ENCODE assay signal across 13 cellular contexts in the genomic region with DNA sequence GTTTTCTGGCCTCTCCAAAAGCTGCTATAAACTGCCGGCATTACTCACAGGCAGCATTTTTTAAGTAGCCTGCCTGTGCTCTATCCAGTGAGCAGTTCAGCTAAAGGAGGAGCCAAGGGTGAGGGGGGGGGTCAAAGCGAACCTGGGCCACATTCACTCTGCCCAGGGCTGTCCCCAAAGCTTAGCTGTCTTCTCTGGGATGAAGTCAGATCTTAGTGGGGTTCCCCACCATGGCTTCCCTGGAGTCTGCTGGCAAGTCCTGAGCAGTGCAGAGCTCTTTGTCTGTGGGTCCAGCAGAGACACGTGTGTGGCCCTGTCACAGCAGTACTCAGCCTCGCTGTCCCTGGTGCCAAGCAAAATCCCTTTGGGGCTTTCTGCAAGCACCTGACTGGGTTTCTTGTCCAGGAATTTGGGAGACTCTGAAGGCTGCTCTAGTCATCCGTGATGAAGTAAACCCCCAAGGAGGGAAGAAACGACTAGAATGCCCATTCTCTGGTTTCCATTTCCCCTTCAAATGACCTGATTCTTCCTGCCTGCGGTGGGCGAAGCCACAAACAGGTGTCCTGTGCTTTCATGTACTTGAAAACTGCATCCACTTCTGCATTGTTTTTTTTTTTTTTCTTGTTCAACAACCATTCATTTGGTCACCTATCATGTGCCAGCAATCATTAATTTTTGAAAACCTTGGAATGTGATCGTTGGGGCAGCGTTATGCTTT. TPM values are rescaled to one million over a fixed set of nuclear protein-coding genes. Genes with fewer than 3 reads are reported as not detected.
DNase-seq lines count a peak whose midpoint lies in the region; ATAC-seq, FAIRE-seq and TF ChIP-seq lines count a peak whose summit lies in the region.
"Had no signal": no experiment of that assay in that cellular context is flagged by ENCODE, and none has a peak within 500 bp of the region (broad histone marks: within the 10 kb centered on the region; RNA-seq: fewer than 3 reads in every experiment).

No MANE protein-coding gene starts in this region.

- DNase-seq in mammary epithelial cell (no peak), MCF 10A (ENCODE audit: unreplicated experiment) (no peak), GM12878 (ENCODE audit: low read depth, low spot score) (no peak), upper lobe of right lung (no peak), GM20000 (ENCODE audit: low spot score) (no peak), transverse colon (no peak)
- DNase-seq in activated CD4-positive, alpha-beta T cell treated with anti-CD3 and anti-CD28 coated beads, Interleukin-2, amount 50 U/mL, for 1 hour: no peak
- DNase-seq: activated T-cell treated with anti-CD3 and anti-CD28 coated beads, Interleukin-2, amount 50 U/mL, for 24 hours; T-helper 1 cell had no signal

- peak overlapping the region; percentile 29 for H2AFZ ChIP-seq in mammary epithelial cell (ENCODE audit: low read depth, low read length)
- H2AFZ ChIP-seq in GM12878 (ENCODE audit: control insufficient read depth, low read depth, low read length): no peak overlapping the region

- H3K27ac Mint-ChIP-seq in MCF 10A (ENCODE audit: low read depth, unreplicated experiment): no peak overlapping the region
- H3K27ac Mint-ChIP-seq: activated T-cell treated with anti-CD3 and anti-CD28 coated beads, Interleukin-2, amount 50 U/mL, for 24 hours had no signal

- POLR2A ChIA-PET in MCF 10A (lab: Yijun Ruan, JAX): interaction anchor here (1.7 to 2.6 kb wide), 2 partner anchors 10 to 14 kb away, joined by 7 to 9 read pairs; no protein-coding TSS in a partner anchor
- POLR2A ChIA-PET in GM12878 (lab: Charles Lee): no interaction called here

- intact Hi-C loops in mammary epithelial cell (cut with micrococcal nuclease) (no loop called here), MCF 10A (cut with micrococcal nuclease) (no loop called here), GM12878 (cut with micrococcal nuclease; ENCODE audit: unreplicated experiment) (no loop called here), upper lobe of right lung (cut with DNase I) (no loop called here), transverse colon (cut with DNase I; ENCODE audit: low total_unique reads) (no loop called here)

- no peak overlapping the region for H3K4me3 Mint-ChIP-seq in MCF 10A (ENCODE audit: unreplicated experiment)
- H3K4me3 Mint-ChIP-seq: activated T-cell treated with anti-CD3 and anti-CD28 coated beads, Interleukin-2, amount 50 U/mL, for 24 hours had no signal

- H3K9me3 ChIP-seq in mammary epithelial cell (replicated peaks; ENCODE audit: insufficient read depth, low read length) (no peaks in the 10 kb centered on the region), GM12878 (replicated peaks; ENCODE audit: control insufficient read depth, insufficient read depth, low read length) (no peaks in the 10 kb centered on the region), upper lobe of right lung (no peaks in the 10 kb centered on the region), transverse colon (no peaks in the 10 kb centered on the region)

- H3K27ac ChIP-seq in mammary epithelial cell (ENCODE audit: insufficient read depth, low read depth, low read length): no peak overlapping the region
- H3K27ac ChIP-seq in GM12878 (ENCODE audit: control insufficient read depth, insufficient read depth): no peak overlapping the region
- peak overlapping the region; percentile 44 for H3K27ac ChIP-seq in upper lobe of right lung
- H3K27ac ChIP-seq in transverse colon: no peak overlapping the region

- H3K79me2 ChIP-seq in mammary epithelial cell (ENCODE audit: insufficient read depth, low read length): no peaks in the 10 kb centered on the region
- H3K79me2 ChIP-seq in GM12878 (ENCODE audit: control insufficient read depth, insufficient read depth, low read length): no peaks in the 10 kb centered on the region

- CTCF ChIA-PET in mammary epithelial cell (lab: Charles Lee; ENCODE audit: low non-redundant PET): no interaction called here
- CTCF ChIA-PET in MCF 10A (lab: Yijun Ruan, JAX): interaction anchor here (0.8 to 13.1 kb wide), 5 partner anchors 9 to 57 kb away, joined by 3 to 598 read pairs (median 14); a partner anchor contains a TSS
- CTCF ChIA-PET in GM12878 (lab: Yijun Ruan, JAX): interaction anchor here (1.0 to 10.8 kb wide), 6 partner anchors 9 to 63 kb away, joined by 3 to 480 read pairs (median 6); no protein-coding TSS in a partner anchor

- dilution Hi-C loops in mammary epithelial cell (cut with HindIII; ENCODE audit: low sequenced_read_pairs): loop anchor here (5.0 to 25.0 kb wide), 2 partner anchors 54 to 844 kb away; no protein-coding TSS in a partner anchor

- H3K4me2 ChIP-seq in mammary epithelial cell (ENCODE audit: insufficient read depth, low read depth, low read length) (no peak overlapping the region), GM12878 (ENCODE audit: control insufficient read depth, insufficient read depth) (no peak overlapping the region)

- H4K20me1 ChIP-seq in mammary epithelial cell (ENCODE audit: insufficient read depth, low read length): no peaks in the 10 kb centered on the region
- H4K20me1 ChIP-seq in GM12878 (ENCODE audit: control insufficient read depth, insufficient read depth): no peaks in the 10 kb centered on the region

- peaks cover 15% of the 10 kb centered on the region for H3K4me1 Mint-ChIP-seq in MCF 10A (ENCODE audit: insufficient read depth, unreplicated experiment)

- FAIRE-seq in GM12878 (lab: Jason Lieb, UNC): peak; percentile 62
- FAIRE-seq: colon had no signal

- H3K9ac ChIP-seq in mammary epithelial cell (ENCODE audit: insufficient read depth, low read length) (no peak overlapping the region), GM12878 (ENCODE audit: control insufficient read depth, insufficient read depth, low read length) (no peak overlapping the region)

- TF ChIP-seq POLR2A in GM12878 (IDR thresholded peaks at IDR 0.05; ENCODE audit: low read depth, low read length) (no peak), transverse colon (IDR thresholded peaks at IDR 0.05) (no peak)

- no peak for TF ChIP-seq RAD21 in GM12878 (IDR thresholded peaks at IDR 0.05; ENCODE audit: insufficient read depth, low read depth, low read length)

- H3K4me1 ChIP-seq in mammary epithelial cell (ENCODE audit: insufficient read depth, low read length): peaks cover 26% of the 10 kb centered on the region
- peaks cover 6% of the 10 kb centered on the region for H3K4me1 ChIP-seq in GM12878 (ENCODE audit: control insufficient read depth, insufficient read depth, low read length)
- H3K4me1 ChIP-seq in upper lobe of right lung: peaks cover 43% of the 10 kb centered on the region
- peaks cover 6 to 32% (median 11%) of the 10 kb centered on the region in 4 donors for H3K4me1 ChIP-seq in transverse colon

- no TSS peak for BruUV-seq in mammary epithelial cell (replicated peaks; lab: Mats Ljungman, UMichigan)
- no TSS peak for BruUV-seq in MCF 10A (replicated peaks; lab: Mats Ljungman, UMichigan)
- BruUV-seq in GM12878 (replicated peaks; lab: Mats Ljungman, UMichigan): no TSS peak

- 41% methylated on average over 10 of the region's 10 CpGs for WGBS in mammary epithelial cell (ENCODE audit: low coverage, missing lambda C conversion rate)
- 17% methylated on average over 10 of the region's 10 CpGs for WGBS in GM12878 (ENCODE audit: insufficient coverage, insufficient replicate concordance, low lambda C conversion rate, missing lambda C conversion rate)
- 57 to 63% methylated on average over 4 to 10 of the region's 10 CpGs for WGBS in transverse colon (ENCODE audit: low coverage in 1 of 2), 2 donors

- SMC1A ChIA-PET in GM12878 (lab: Charles Lee; ENCODE audit: uncharacterized antibody, unreplicated experiment): interaction anchor here (1.2 to 12.3 kb wide), 3 partner anchors 11 to 59 kb away, joined by 4 to 249 read pairs (median 6); no protein-coding TSS in a partner anchor

- H3K36me3 ChIP-seq in mammary epithelial cell (ENCODE audit: insufficient read depth, low read length): no peaks in the 10 kb centered on the region
- no peaks in the 10 kb centered on the region for H3K36me3 ChIP-seq in GM12878 (ENCODE audit: control insufficient read depth in 2 of 2, insufficient read depth in 2 of 2, low read length in 1 of 2)
- no peaks in the 10 kb centered on the region for H3K36me3 ChIP-seq in upper lobe of right lung
- no peaks in the 10 kb centered on the region for H3K36me3 ChIP-seq in transverse colon

- no peaks in the 10 kb centered on the region for H3K9me3 Mint-ChIP-seq in MCF 10A (ENCODE audit: unreplicated experiment)
- H3K9me3 Mint-ChIP-seq: activated T-cell treated with anti-CD3 and anti-CD28 coated beads, Interleukin-2, amount 50 U/mL, for 24 hours had no signal

- in situ Hi-C loops in mammary epithelial cell (cut with MboI; ENCODE audit: low sequenced_read_pairs in 2 of 2): loop anchor here (5.0 to 25.0 kb wide), 4 partner anchors 219 to 844 kb away; no protein-coding TSS in a partner anchor
- in situ Hi-C loops in GM12878 (cut with MboI): no loop called here
- in situ Hi-C loops in transverse colon (cut with MboI; ENCODE audit: low pct_ligation_motif_present in 1 of 4, low pct_unique_long_range_greater_than_20kb in 1 of 4, low sequenced_read_pairs in 3 of 4): loop anchor here in 2 of 4 donors (25.0 kb wide), 1 partner anchor 444 kb away; no protein-coding TSS in a partner anchor

- no peaks in the 10 kb centered on the region for H3K36me3 Mint-ChIP-seq in MCF 10A (ENCODE audit: insufficient read depth, unreplicated experiment)

- H3K4me3 ChIP-seq in mammary epithelial cell (replicated peaks in 1 of 3; ENCODE audit: insufficient read depth in 1 of 3, low read depth in 2 of 3, low read length in 3 of 3) (no peak overlapping the region), GM12878 (no peak overlapping the region), upper lobe of right lung (no peak overlapping the region), transverse colon (no peak overlapping the region)

- no peaks in the 10 kb centered on the region for H3K27me3 ChIP-seq in mammary epithelial cell (ENCODE audit: insufficient read depth, low read length)
- peaks cover 9 to 13% of the 10 kb centered on the region in 2 experiments; a peak in 3 of 4 replicates for H3K27me3 ChIP-seq in GM12878 (replicated peaks in 1 of 2; ENCODE audit: control insufficient read depth in 2 of 2, insufficient read depth in 2 of 2, low read length in 1 of 2)
- peaks cover 14% of the 10 kb centered on the region for H3K27me3 ChIP-seq in upper lobe of right lung
- peaks cover 32% of the 10 kb centered on the region for H3K27me3 ChIP-seq in transverse colon

- TF ChIP-seq CTCF in mammary epithelial cell (conservative IDR thresholded peaks at IDR 0.05 in 1 of 2, IDR thresholded peaks at IDR 0.05 in 1 of 2; ENCODE audit: extremely low read depth in 1 of 2, insufficient read depth in 1 of 2, low read depth in 1 of 2, low read length in 2 of 2): no peak
- TF ChIP-seq CTCF in MCF 10A (IDR thresholded peaks at IDR 0.05; ENCODE audit: unreplicated experiment): no peak
- no peak for TF ChIP-seq CTCF in GM12878 (IDR thresholded peaks at IDR 0.05 in 2 of 3, conservative IDR thresholded peaks at IDR 0.05 in 1 of 3; ENCODE audit: control insufficient read depth in 2 of 3, extremely low read depth in 1 of 3, insufficient read depth in 1 of 3, low read depth in 3 of 3, low read length in 3 of 3)
- no peak for TF ChIP-seq CTCF in upper lobe of right lung (IDR thresholded peaks at IDR 0.05)
- no peak for TF ChIP-seq CTCF in GM20000 (IDR thresholded peaks at IDR 0.05; ENCODE audit: extremely low read depth, missing control alignments)
- TF ChIP-seq CTCF in transverse colon (IDR thresholded peaks at IDR 0.05): no peak

- RAD21 ChIA-PET in GM12878 (lab: Charles Lee; ENCODE audit: unreplicated experiment): interaction anchor here (0.8 kb wide), 1 partner anchor 68 kb away, joined by 3 read pairs; no protein-coding TSS in a partner anchor

- ATAC-seq in HG02973 (IDR thresholded peaks at IDR 0.05; ENCODE audit: unreplicated experiment) (peak; percentile 61), GM12878 (peak; percentile 37), upper lobe of right lung (no peak)

- no peaks in the 10 kb centered on the region for H3K27me3 Mint-ChIP-seq in MCF 10A (ENCODE audit: insufficient read depth, unreplicated experiment)

- TF ChIP-seq EP300 in GM12878 (IDR thresholded peaks at IDR 0.05; ENCODE audit: borderline replicate concordance in 1 of 2, control insufficient read depth in 1 of 2, low read depth in 2 of 2, low read length in 2 of 2) (no peak; a peak in 1 of 4 replicates), transverse colon (IDR thresholded peaks at IDR 0.05; ENCODE audit: low read depth) (no peak)

RNA-seq across cellular contexts. Expression of a gene that starts 2.6 kb away (rescaled TPM):
- total RNA-seq in mammary epithelial cell (10 to 100 TPM in 1 of 2 donors, 1 to 10 TPM in 1; 1.2 to 63.7 TPM), MCF 10A (2022) (not detected in 2 replicates), GM12878 (2014; rRNA removed) (not detected in 2 replicates), GM12878 (2014; rRNA removed; fragmentation: Illumina TruSeq; extraction: Trizol) (not detected in 2 replicates), GM12878 (2021) (not detected in 2 replicates), upper lobe of right lung (8.5 TPM), transverse colon (10 to 100 TPM in 2 of 4 donors, under 1 TPM in 2; 0.14 to 17.1 (median 7.4) TPM)
- polyA plus RNA-seq in mammary epithelial cell (1.7 TPM), GM12878 (2011; rRNA removed) (0.03 TPM in 1 of 2 replicates, not detected in the other), GM12878 (2014; fragmentation: Illumina TruSeq; extraction: Trizol) (not detected in 2 replicates), GM12878 (2014; fragmentation: Nextera tagmentation; extraction: Ambion mirVana) (not detected), GM12878 (2014; rRNA removed) (not detected in 2 replicates), GM12878 (2016; fragmentation: Nextera tagmentation; extraction: Ambion mirVana) (under 1 TPM in 1 of 2 experiments, not detected in 1; 0.03 TPM)
- polyA minus RNA-seq in mammary epithelial cell: 1.1 TPM
- total RNA-seq in GM12878 (2013; cell fraction: nucleolus; rRNA removed): 0.23 TPM in 1 of 2 replicates, not detected in the other
- polyA plus RNA-seq in GM12878 (2011; ENCODE audit: low read depth): not detected
- 0.01 and 0.02 TPM in 2 replicates for polyA plus RNA-seq in GM12878 (2011; cell fraction: cytosol; rRNA removed)
- 0.07 TPM in 1 of 2 replicates, not detected in the other for polyA plus RNA-seq in GM12878 (2011; cell fraction: nucleus; rRNA removed)
- not detected in 2 replicates for polyA plus RNA-seq in GM12878 (2012)
- 0.05 TPM in 1 of 2 replicates, not detected in the other for polyA minus RNA-seq in GM12878 (2011; rRNA and poly(A)+ RNA removed)
- not detected in 2 replicates for polyA minus RNA-seq in GM12878 (2011; cell fraction: cytosol; rRNA and poly(A)+ RNA removed)
- polyA minus RNA-seq in GM12878 (2011; cell fraction: nucleus; rRNA and poly(A)+ RNA removed): not detected in 2 replicates
- total RNA-seq: myocyte had no signal

RNA-seq across cellular contexts. Expression of a gene that starts 26.6 kb away (rescaled TPM):
- total RNA-seq in mammary epithelial cell: not detected
- 0.06 TPM for polyA plus RNA-seq in mammary epithelial cell
- not detected for polyA minus RNA-seq in mammary epithelial cell
- total RNA-seq in MCF 10A (2022): not detected in 2 replicates
- total RNA-seq in GM12878 (2013; cell fraction: nucleolus; rRNA removed): 0.31 and 0.42 TPM in 2 replicates
- total RNA-seq in GM12878 (2014; rRNA removed): not detected in 2 replicates
- total RNA-seq in GM12878 (2014; rRNA removed; fragmentation: Illumina TruSeq; extraction: Trizol): not detected in 2 replicates
- total RNA-seq in GM12878 (2021): not detected in 2 replicates
- 0.07 TPM for polyA plus RNA-seq in GM12878 (2011; ENCODE audit: low read depth)
- not detected in 2 replicates for polyA plus RNA-seq in GM12878 (2011; rRNA removed)
- polyA plus RNA-seq in GM12878 (2011; cell fraction: cytosol; rRNA removed): not detected in 2 replicates
- polyA plus RNA-seq in GM12878 (2011; cell fraction: nucleus; rRNA removed): 0.06 TPM in 1 of 2 replicates, not detected in the other
- 0.06 TPM in 1 of 2 replicates, not detected in the other for polyA plus RNA-seq in GM12878 (2012)
- not detected in 2 replicates for polyA plus RNA-seq in GM12878 (2014; fragmentation: Illumina TruSeq; extraction: Trizol)
- polyA plus RNA-seq in GM12878 (2014; fragmentation: Nextera tagmentation; extraction: Ambion mirVana): not detected
- not detected in 2 replicates for polyA plus RNA-seq in GM12878 (2014; rRNA removed)
- not detected for polyA plus RNA-seq in GM12878 (2016; fragmentation: Nextera tagmentation; extraction: Ambion mirVana)
- not detected in 2 replicates for polyA minus RNA-seq in GM12878 (2011; rRNA and poly(A)+ RNA removed)
- not detected in 2 replicates for polyA minus RNA-seq in GM12878 (2011; cell fraction: cytosol; rRNA and poly(A)+ RNA removed)
- not detected in 2 replicates for polyA minus RNA-seq in GM12878 (2011; cell fraction: nucleus; rRNA and poly(A)+ RNA removed)
- total RNA-seq in upper lobe of right lung: 0.23 TPM
- not detected for total RNA-seq in transverse colon
- total RNA-seq: urinary bladder had no signal

RNA-seq across cellular contexts. Expression of a gene that starts 48.9 kb away (rescaled TPM):
- total RNA-seq in mammary epithelial cell (10 to 100 TPM in 1 of 2 donors, 1 to 10 TPM in 1; 8.2 to 12.0 TPM), MCF 10A (2022) (4.5 and 5.8 TPM in 2 replicates), GM12878 (2014; rRNA removed) (not detected in 2 replicates), GM12878 (2014; rRNA removed; fragmentation: Illumina TruSeq; extraction: Trizol) (not detected in 2 replicates), GM12878 (2021) (not detected in 2 replicates), upper lobe of right lung (not detected), transverse colon (under 1 TPM in 3 of 4 donors, not detected in 1; 0.20 to 0.48 (median 0.41) TPM)
- polyA plus RNA-seq in mammary epithelial cell (1.3 TPM), GM12878 (2011; rRNA removed) (0.01 TPM in 1 of 2 replicates, not detected in the other), GM12878 (2014; fragmentation: Illumina TruSeq; extraction: Trizol) (not detected in 2 replicates), GM12878 (2014; fragmentation: Nextera tagmentation; extraction: Ambion mirVana) (not detected), GM12878 (2014; rRNA removed) (not detected in 2 replicates), GM12878 (2016; fragmentation: Nextera tagmentation; extraction: Ambion mirVana) (not detected)
- not detected for polyA minus RNA-seq in mammary epithelial cell
- total RNA-seq in GM12878 (2013; cell fraction: nucleolus; rRNA removed): not detected in 2 replicates
- not detected for polyA plus RNA-seq in GM12878 (2011; ENCODE audit: low read depth)
- polyA plus RNA-seq in GM12878 (2011; cell fraction: cytosol; rRNA removed): 0.01 TPM in 1 of 2 replicates, not detected in the other
- polyA plus RNA-seq in GM12878 (2011; cell fraction: nucleus; rRNA removed): 0.03 TPM in 1 of 2 replicates, not detected in the other
- polyA plus RNA-seq in GM12878 (2012): not detected in 2 replicates
- not detected in 2 replicates for polyA minus RNA-seq in GM12878 (2011; rRNA and poly(A)+ RNA removed)
- not detected in 2 replicates for polyA minus RNA-seq in GM12878 (2011; cell fraction: cytosol; rRNA and poly(A)+ RNA removed)
- polyA minus RNA-seq in GM12878 (2011; cell fraction: nucleus; rRNA and poly(A)+ RNA removed): not detected in 2 replicates
- polyA plus RNA-seq: urinary bladder had no signal
